8 cellular contexts compared by ENCODE assay signal in genomic region chr12:122865268-122866231, GRCh38. TPM values are rescaled to one million over a fixed set of nuclear protein-coding genes. Genes with fewer than 3 reads are reported as not detected.
DNase-seq lines count a peak whose midpoint lies in the region; ATAC-seq and TF ChIP-seq lines count a peak whose summit lies in the region.

No MANE protein-coding gene starts in this region.

- no CpG with 5 or more reads among the region's 43 CpGs for WGBS in neuronal stem cell (ENCODE audit: extremely low coverage in 2 of 2, insufficient read length in 2 of 2, insufficient replicate concordance in 1 of 2), 2 donors

- H3K79me1 ChIP-seq in neuronal stem cell (ENCODE audit: low read depth, low read length): peaks cover 3% of the 10 kb centered on the region

- H2BK5ac ChIP-seq in neuronal stem cell (ENCODE audit: low read length): no peak overlapping the region

- ATAC-seq in GM21360 (IDR thresholded peaks at IDR 0.05; ENCODE audit: unreplicated experiment): no peak

- H3K4me1 ChIP-seq in neuronal stem cell (ENCODE audit: control insufficient read depth in 2 of 2, insufficient read depth in 1 of 2, low read depth in 1 of 2, low read length in 2 of 2): peaks cover 0 to 5% of the 10 kb centered on the region in 2 donors

- no peak overlapping the region for H2BK120ac ChIP-seq in neuronal stem cell (ENCODE audit: low read depth, low read length)

- DNase-seq in GM06990 (ENCODE audit: extremely low read depth, insufficient read length): no peak
- DNase-seq in NCI-H510A treated with DMSO at 0.1 percent for 48 hours (lab: John Stamatoyannopoulos, UW): peak; percentile 64
- no peak for DNase-seq in epithelial cell of proximal tubule (ENCODE audit: low read depth)
- DNase-seq in neuronal stem cell (ENCODE audit: low spot score): no peak
- DNase-seq in DMS114 treated with DMSO at 0.1 percent for 48 hours (lab: John Stamatoyannopoulos, UW; ENCODE audit: unreplicated experiment): no peak
- DNase-seq in activated CD4-positive, alpha-beta T cell treated with anti-CD3 and anti-CD28 coated beads, Interleukin-2, amount 50 U/mL, for 4 hours: no peak
- DNase-seq in effector CD8-positive, alpha-beta T cell (lab: John Stamatoyannopoulos, UW): no peak

- H3K27ac ChIP-seq in neuronal stem cell (replicated peaks; ENCODE audit: low read length): no peak overlapping the region

- peak overlapping the region; percentile 68 for H3K23ac ChIP-seq in neuronal stem cell (ENCODE audit: low read depth, low read length, poor library complexity)

- H3K9ac ChIP-seq in neuronal stem cell (ENCODE audit: low read depth, low read length, poor library complexity): no peak overlapping the region

- H3K9me3 ChIP-seq in neuronal stem cell (replicated peaks in 1 of 2; ENCODE audit: control insufficient read depth in 2 of 2, insufficient read depth in 1 of 2, low read depth in 1 of 2, low read length in 2 of 2): peaks cover 0 to 2% of the 10 kb centered on the region in 2 donors

- H3K4me3 ChIP-seq in GM06990 (replicated peaks; ENCODE audit: low read depth, low read length): no peak overlapping the region
- no peak overlapping the region for H3K4me3 ChIP-seq in epithelial cell of proximal tubule (ENCODE audit: low read depth, low read length)
- H3K4me3 ChIP-seq in neuronal stem cell (ENCODE audit: low read length in 2 of 2): no peak overlapping the region

- no peak overlapping the region for H3K4ac ChIP-seq in neuronal stem cell (ENCODE audit: low read length)

- H3K14ac ChIP-seq in neuronal stem cell (ENCODE audit: low read length): no peak overlapping the region

- H2AK5ac ChIP-seq in neuronal stem cell (ENCODE audit: low read depth, low read length): no peak overlapping the region

- H3K36me3 ChIP-seq in GM06990 (ENCODE audit: control insufficient read depth, insufficient read depth, low read length) (peaks cover 7% of the 10 kb centered on the region), neuronal stem cell (replicated peaks in 1 of 2; ENCODE audit: control insufficient read depth in 2 of 2, insufficient read depth in 2 of 2, low read length in 2 of 2) (peaks cover 45 to 83% of the 10 kb centered on the region in 2 donors)

- peak; percentile 47 for TF ChIP-seq CTCF in GM06990 (IDR thresholded peaks at IDR 0.05; ENCODE audit: insufficient read depth, low read length, poor library complexity, severe bottlenecking)
- TF ChIP-seq CTCF in epithelial cell of proximal tubule (conservative IDR thresholded peaks at IDR 0.05; ENCODE audit: low read depth, low read length): peak; percentile 65

- H3K4me2 ChIP-seq in neuronal stem cell (ENCODE audit: insufficient read depth, low read length, poor library complexity, severe bottlenecking): no peak overlapping the region

- no peaks in the 10 kb centered on the region for H3K27me3 ChIP-seq in GM06990 (replicated peaks; ENCODE audit: control insufficient read depth, insufficient read depth, low read length)
- H3K27me3 ChIP-seq in neuronal stem cell (ENCODE audit: control insufficient read depth in 3 of 3, insufficient read depth in 3 of 3, low read depth in 1 of 3, low read length in 3 of 3): no peaks in the 10 kb centered on the region

- H2BK15ac ChIP-seq in neuronal stem cell (ENCODE audit: low read length): no peak overlapping the region

- H3K18ac ChIP-seq in neuronal stem cell (ENCODE audit: low read length): peak overlapping the region; percentile 51

- no peak overlapping the region for H2AFZ ChIP-seq in neuronal stem cell (ENCODE audit: low read length)

- H4K91ac ChIP-seq in neuronal stem cell (ENCODE audit: low read depth, low read length, poor library complexity): no peak overlapping the region

- H4K8ac ChIP-seq in neuronal stem cell (ENCODE audit: low read depth, low read length): no peak overlapping the region

- H2BK12ac ChIP-seq in neuronal stem cell (ENCODE audit: low read length): no peak overlapping the region

RNA-seq across cellular contexts. Expression of gene HIP1R, which starts 30.3 kb away (rescaled TPM):
- total RNA-seq in epithelial cell of proximal tubule: 66.4 and 91.0 TPM in 2 replicates
- 16.8 TPM for polyA plus RNA-seq in neuronal stem cell (2013, experiment 1 of 2)
- polyA plus RNA-seq in neuronal stem cell (2013, experiment 2 of 2): 16.3 TPM

RNA-seq across cellular contexts. Expression of gene VPS37B, which starts 30.4 kb away (rescaled TPM):
- total RNA-seq in epithelial cell of proximal tubule: 58.9 and 73.4 TPM in 2 replicates
- 26.4 TPM for polyA plus RNA-seq in neuronal stem cell (2013, experiment 1 of 2)
- polyA plus RNA-seq in neuronal stem cell (2013, experiment 2 of 2): 26.7 TPM
